1 cellular context compared by ENCODE assay signal in the genomic region with DNA sequence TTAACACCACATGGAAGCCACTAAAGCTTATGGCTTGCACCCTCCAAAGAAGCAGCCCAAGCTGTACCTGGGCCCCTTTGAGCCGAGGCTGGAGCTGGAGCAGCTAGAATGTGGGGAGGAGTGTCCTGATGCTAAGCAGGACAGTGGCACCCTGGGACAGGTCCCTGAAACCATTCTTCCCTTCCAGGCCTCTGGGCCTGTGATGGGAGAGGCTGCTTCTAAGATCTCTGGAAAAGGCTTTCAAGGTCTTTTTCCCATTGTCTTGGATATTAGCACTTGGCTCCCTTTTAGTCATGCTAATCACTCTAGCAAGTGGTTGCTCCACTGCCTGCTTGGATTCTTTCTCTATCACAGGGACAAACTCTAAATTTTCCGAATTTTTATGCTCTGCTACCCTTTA.
TF ChIP-seq lines count a peak whose summit lies in the region.

No MANE protein-coding gene starts in this region.

TF ChIP-seq in H1, 55 proteins besides CTCF, POLR2A, EP300 and RAD21:
- TF ChIP-seq NANOG (IDR thresholded peaks at IDR 0.05; ENCODE audit: insufficient read depth, low read depth, low read length, poor library complexity, severe bottlenecking) (peak; percentile 62), SP2 (IDR thresholded peaks at IDR 0.05; ENCODE audit: low read length) (no peak), POU5F1 (IDR thresholded peaks at IDR 0.05; ENCODE audit: low read depth, low read length) (peak; percentile 70; the same call in 1 of the 2 replicates)
- TF ChIP-seq, protein P1, sequence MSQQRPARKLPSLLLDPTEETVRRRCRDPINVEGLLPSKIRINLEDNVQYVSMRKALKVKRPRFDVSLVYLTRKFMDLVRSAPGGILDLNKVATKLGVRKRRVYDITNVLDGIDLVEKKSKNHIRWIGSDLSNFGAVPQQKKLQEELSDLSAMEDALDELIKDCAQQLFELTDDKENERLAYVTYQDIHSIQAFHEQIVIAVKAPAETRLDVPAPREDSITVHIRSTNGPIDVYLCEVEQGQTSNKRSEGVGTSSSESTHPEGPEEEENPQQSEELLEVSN (IDR thresholded peaks at IDR 0.05), result no peak
